ENCODE assay signal across 5 cellular contexts in genomic region chr1:242710286-242710685, GRCh38.
"Had no signal": no experiment of that assay in that cellular context is flagged by ENCODE, and none has a peak within 500 bp of the region (broad histone marks: within the 10 kb centered on the region; RNA-seq: fewer than 3 reads in every experiment).

No MANE protein-coding gene starts in this region.

- DNase-seq: GM23248, H9, HFFc6, KBM-7 had no signal

- H3K4me3 ChIP-seq: GM23248 had no signal

- H3K27ac ChIP-seq: GM23248, KMS-11 had no signal

- H3K9ac ChIP-seq: GM23248, KMS-11 had no signal
